Comparison of ENCODE assay signal across 8 cellular contexts in the genomic region with DNA sequence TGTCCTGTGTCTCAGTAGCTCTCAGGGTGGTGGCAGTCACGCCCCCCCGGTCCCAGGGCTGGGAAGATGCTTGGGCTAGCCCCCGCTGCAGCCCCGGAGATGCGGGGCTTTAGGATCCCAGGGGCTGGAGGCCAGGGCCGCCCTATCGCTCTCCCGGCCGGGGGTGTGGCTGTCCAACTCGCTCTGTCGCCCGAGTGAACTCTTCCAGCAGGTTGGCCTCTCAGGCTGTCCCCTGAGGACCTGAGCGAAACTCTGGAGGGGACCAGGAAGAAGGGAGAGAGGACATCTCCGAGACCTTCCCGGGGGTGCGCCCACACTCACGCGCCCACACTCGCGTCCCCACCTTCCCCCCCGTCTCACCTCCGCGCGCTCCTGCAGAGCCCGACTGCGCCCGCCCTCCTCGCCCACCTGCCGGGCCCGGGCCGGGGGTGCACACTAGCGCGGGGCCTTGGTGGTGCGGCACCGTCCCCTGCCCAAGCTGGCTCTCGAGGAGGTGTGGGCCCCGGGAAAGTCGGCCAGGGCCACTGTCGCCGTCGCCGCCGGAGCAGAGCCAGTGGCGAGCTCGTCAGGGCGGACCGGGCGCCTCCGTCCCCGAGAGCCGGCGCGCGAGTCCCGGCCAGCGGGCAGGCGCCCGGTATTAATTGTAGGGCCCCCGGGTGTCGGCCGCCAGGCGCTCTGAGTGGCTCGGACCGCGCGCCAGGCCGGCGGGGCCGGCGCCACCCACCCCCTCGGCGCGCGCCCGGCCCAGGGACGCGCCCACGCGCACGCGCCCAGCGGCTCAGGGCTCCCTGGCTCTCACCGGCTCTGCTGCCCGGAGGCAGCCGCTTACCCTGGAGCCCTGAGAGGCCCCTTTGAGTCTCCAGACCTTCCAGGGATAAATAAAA.
DNase-seq lines count a peak whose midpoint lies in the region; ATAC-seq lines count a peak whose summit lies in the region.

No MANE protein-coding gene starts in this region.

- CTCF ChIA-PET in naive thymus-derived CD4-positive, alpha-beta T cell (lab: Charles Lee), result interaction anchor here (1.5 to 3.0 kb wide), 4 partner anchors 79 to 145 kb away, joined by 3 to 15 read pairs (median 4); no protein-coding TSS in a partner anchor

- POLR2A ChIA-PET in naive thymus-derived CD4-positive, alpha-beta T cell (lab: Charles Lee), result interaction anchor here (0.8 to 2.7 kb wide), 3 partner anchors 55 to 178 kb away, joined by 3 to 24 read pairs (median 10); no protein-coding TSS in a partner anchor

- H3K36me3 Mint-ChIP-seq in naive thymus-derived CD4-positive, alpha-beta T cell, result no peaks in the 10 kb centered on the region

- peak overlapping the region; percentile 84 to 97 (median 88) for H3K4me3 Mint-ChIP-seq in naive thymus-derived CD4-positive, alpha-beta T cell

- intact Hi-C loops in naive thymus-derived CD4-positive, alpha-beta T cell (cut with micrococcal nuclease), result loop anchor here (1.0 to 10.0 kb wide), 4 partner anchors 34 to 1062 kb away; a partner anchor contains a TSS

- H3K27ac Mint-ChIP-seq in naive thymus-derived CD4-positive, alpha-beta T cell, result peak overlapping the region in 1 of 9 donors; percentile 66

- peak; percentile 73 for DNase-seq in ELF-1 (ENCODE audit: low read depth, low spot score)
- DNase-seq in NCI-H146 (lab: John Stamatoyannopoulos, UW), result peak; percentile 69
- DNase-seq in activated T-cell treated with anti-CD3 and anti-CD28 coated beads, Interleukin-2, amount 50 U/mL, for 48 hours, result peak; percentile 30 to 46
- peak; percentile 41 for DNase-seq in fibroblast of peridontal ligament (ENCODE audit: extremely low read depth)
- peak; percentile 11 to 43 (median 28) for DNase-seq in naive thymus-derived CD4-positive, alpha-beta T cell
- DNase-seq in OCI-M1 (lab: John Stamatoyannopoulos, UW), result no peak
- no peak for DNase-seq in NCI-H2107 (lab: John Stamatoyannopoulos, UW)

- peaks cover 18 to 42% (median 34%) of the 10 kb centered on the region in 7 donors for H3K4me1 Mint-ChIP-seq in naive thymus-derived CD4-positive, alpha-beta T cell

- H3K4me3 ChIP-seq in naive thymus-derived CD4-positive, alpha-beta T cell (ENCODE audit: low read length), result peak overlapping the region; percentile 71
- H3K4me3 ChIP-seq in urinary bladder (ENCODE audit: low read depth, low read length), result peak overlapping the region; percentile 86

- H3K27ac ChIP-seq in naive thymus-derived CD4-positive, alpha-beta T cell (ENCODE audit: low read depth, low read length), result peak overlapping the region; percentile 71
- H3K27ac ChIP-seq in urinary bladder (ENCODE audit: low read depth), result peak overlapping the region; percentile 80

- H3K27me3 ChIP-seq in naive thymus-derived CD4-positive, alpha-beta T cell (ENCODE audit: control insufficient read depth in 2 of 2, insufficient read depth in 2 of 2, low read length in 2 of 2), result no peaks in the 10 kb centered on the region

- H3K36me3 ChIP-seq in naive thymus-derived CD4-positive, alpha-beta T cell (ENCODE audit: control insufficient read depth in 2 of 3, insufficient read depth in 3 of 3, low read length in 3 of 3), result peaks cover 0 to 6% (median 0%) of the 10 kb centered on the region in 3 experiments
- no peaks in the 10 kb centered on the region for H3K36me3 ChIP-seq in urinary bladder (ENCODE audit: insufficient read depth)

- peaks cover 0 to 51% (median 0%) of the 10 kb centered on the region in 5 donors for H3K27me3 Mint-ChIP-seq in naive thymus-derived CD4-positive, alpha-beta T cell

- ATAC-seq in naive thymus-derived CD4-positive, alpha-beta T cell, result peak; percentile 22

- no peaks in the 10 kb centered on the region for H3K9me3 ChIP-seq in naive thymus-derived CD4-positive, alpha-beta T cell (ENCODE audit: control insufficient read depth in 2 of 3, low read length in 3 of 3)

- no peaks in the 10 kb centered on the region for H3K9me3 Mint-ChIP-seq in naive thymus-derived CD4-positive, alpha-beta T cell

- WGBS in urinary bladder, result under 1% methylated on average over 85 of the region's 85 CpGs

- H3K4me1 ChIP-seq in naive thymus-derived CD4-positive, alpha-beta T cell (ENCODE audit: control insufficient read depth in 2 of 2, insufficient read depth in 2 of 2, low read length in 2 of 2), result peaks cover 3 to 15% of the 10 kb centered on the region in 2 donors
- no peaks in the 10 kb centered on the region for H3K4me1 ChIP-seq in urinary bladder (ENCODE audit: insufficient read depth)

Comparison
In these comparisons a context has a peak if more than half of its experiments do, and no peak if none do; other contexts are left out.
1. DNase-seq: peak in ELF-1 (single experiment), NCI-H146 (single experiment), activated T-cell treated with anti-CD3 and anti-CD28 coated beads, Interleukin-2, amount 50 U/mL, for 48 hours (2 of 2), fibroblast of peridontal ligament (single experiment) and naive thymus-derived CD4-positive, alpha-beta T cell (9 of 9); none in OCI-M1 (single experiment) and NCI-H2107 (single experiment).